ENCODE assay signal across 19 cellular contexts in genomic region chr11:111148116-111148515, GRCh38.
"Had no signal": no experiment of that assay in that cellular context is flagged by ENCODE, and none has a peak within 500 bp of the region (broad histone marks: within the 10 kb centered on the region; RNA-seq: fewer than 3 reads in every experiment).

No MANE protein-coding gene starts in this region.

- H3K4me1 Mint-ChIP-seq: activated CD4-positive, alpha-beta T cell treated with anti-CD3 and anti-CD28 coated beads, Interleukin-2, amount 10 ng/mL, durations not matched to agents 7 days and 5 days; naive thymus-derived CD8-positive, alpha-beta T cell; stimulated activated naive CD8-positive, alpha-beta T cell treated with anti-CD3 and anti-CD28 coated beads, Interleukin-15, amount 100 ng/mL, for 72 hours had no signal

- H3K4me3 Mint-ChIP-seq: activated CD4-positive, alpha-beta T cell treated with anti-CD3 and anti-CD28 coated beads, Interleukin-2, amount 10 ng/mL, durations not matched to agents 7 days and 5 days; memory B cell; naive thymus-derived CD8-positive, alpha-beta T cell; stimulated activated naive CD8-positive, alpha-beta T cell treated with anti-CD3 and anti-CD28 coated beads, Interleukin-15, amount 100 ng/mL, for 72 hours; T-helper 2 cell treated with Interferon-gamma antibody and Interleukin-4, amounts not matched to agents 5 μg/mL and 100 μg/mL, for 36 hours had no signal

- H3K9ac ChIP-seq: parathyroid adenoma had no signal

- H3K79me2 ChIP-seq: hepatocyte, parathyroid adenoma had no signal

- H3K36me3 ChIP-seq: cardiac muscle cell, colonic mucosa, left lung, sigmoid colon, upper lobe of right lung had no signal

- ATAC-seq: left lung; naive thymus-derived CD8-positive, alpha-beta T cell; stimulated activated naive CD8-positive, alpha-beta T cell treated with anti-CD3 and anti-CD28 coated beads, Interleukin-15, amount 100 ng/mL, for 72 hours; upper lobe of right lung had no signal

- H3K27me3 ChIP-seq: cardiac muscle cell, colonic mucosa, hepatocyte, left lung, sigmoid colon, testis, upper lobe of right lung had no signal

- H2AFZ ChIP-seq: hepatocyte, parathyroid adenoma had no signal

- H3K36me3 Mint-ChIP-seq: memory B cell; naive thymus-derived CD8-positive, alpha-beta T cell had no signal

- H3K4me2 ChIP-seq: hepatocyte had no signal

- H3K27ac ChIP-seq: cardiac muscle cell, colonic mucosa, hepatocyte, left lung, parathyroid adenoma, sigmoid colon, testis, upper lobe of right lung had no signal

- H3K9me3 Mint-ChIP-seq: activated CD4-positive, alpha-beta T cell treated with anti-CD3 and anti-CD28 coated beads, Interleukin-2, amount 10 ng/mL, durations not matched to agents 7 days and 5 days; memory B cell; naive thymus-derived CD8-positive, alpha-beta T cell; stimulated activated naive CD8-positive, alpha-beta T cell treated with anti-CD3 and anti-CD28 coated beads, Interleukin-15, amount 100 ng/mL, for 72 hours; T-helper 2 cell treated with Interferon-gamma antibody and Interleukin-4, amounts not matched to agents 5 μg/mL and 100 μg/mL, for 36 hours had no signal

- H3K27me3 Mint-ChIP-seq: memory B cell had no signal

- DNase-seq: activated CD4-positive, alpha-beta T cell treated with anti-CD3 and anti-CD28 coated beads, Interleukin-2, amount 10 ng/mL, durations not matched to agents 7 days and 5 days; activated CD4-positive, CD25-positive, alpha-beta regulatory T cell; activated naive CD4-positive, alpha-beta T cell; colonic mucosa; kidney; left lung; naive thymus-derived CD8-positive, alpha-beta T cell; sigmoid colon; stimulated activated CD4-positive, alpha-beta T cell treated with anti-CD3 and anti-CD28 coated beads, Interleukin-1b, Interleukin-23, amount 100 ng/mL, for 48 hours; stimulated activated naive CD8-positive, alpha-beta T cell treated with anti-CD3 and anti-CD28 coated beads, Interleukin-15, amount 100 ng/mL, for 72 hours; SW 1271; testis; upper lobe of right lung had no signal

- H3K27ac Mint-ChIP-seq: activated CD4-positive, alpha-beta T cell treated with anti-CD3 and anti-CD28 coated beads, Interleukin-2, amount 10 ng/mL, durations not matched to agents 7 days and 5 days; memory B cell; stimulated activated naive CD8-positive, alpha-beta T cell treated with anti-CD3 and anti-CD28 coated beads, Interleukin-15, amount 100 ng/mL, for 72 hours; T-helper 2 cell treated with Interferon-gamma antibody and Interleukin-4, amounts not matched to agents 5 μg/mL and 100 μg/mL, for 36 hours had no signal

- H3K9me3 ChIP-seq: colonic mucosa, left lung, sigmoid colon, testis, upper lobe of right lung had no signal

- FAIRE-seq: astrocyte, kidney had no signal

- H3K4me3 ChIP-seq: cardiac muscle cell, colonic mucosa, hepatocyte, left lung, sigmoid colon, testis, upper lobe of right lung had no signal

- H3K4me1 ChIP-seq: colonic mucosa, left lung, parathyroid adenoma, sigmoid colon, testis, upper lobe of right lung had no signal
